ENCODE assay signal across 11 cellular contexts in genomic region chr5:20678814-20679298, GRCh38.
DNase-seq lines count a peak whose midpoint lies in the region; ATAC-seq and TF ChIP-seq lines count a peak whose summit lies in the region.
"Had no signal": no experiment of that assay in that cellular context is flagged by ENCODE, and none has a peak within 500 bp of the region (broad histone marks: within the 10 kb centered on the region; RNA-seq: fewer than 3 reads in every experiment).

No MANE protein-coding gene starts in this region.

- H2AFZ ChIP-seq in IMR-90 (replicated peaks; ENCODE audit: low read length, poor library complexity): no peak overlapping the region

- H4K91ac ChIP-seq in IMR-90 (ENCODE audit: insufficient read depth, low read depth, low read length): peak overlapping the region; percentile 52; the same call in 1 of the 2 replicates

- in situ Hi-C loops in IMR-90 (cut with MboI; ENCODE audit: low sequenced_read_pairs): no loop called here

- no TSS peak for BruUV-seq in IMR-90 (replicated peaks; lab: Mats Ljungman, UMichigan)

- POLR2A ChIA-PET in IMR-90 (lab: Charles Lee; ENCODE audit: unreplicated experiment): no interaction called here

- TF ChIP-seq RAD21 in IMR-90 (IDR thresholded peaks at IDR 0.05; ENCODE audit: low read length): no peak

- no peak overlapping the region for H3K18ac ChIP-seq in IMR-90 (ENCODE audit: low read depth, low read length)

- H4K5ac ChIP-seq in IMR-90 (ENCODE audit: low read depth, low read length): no peak overlapping the region

- H3K4ac ChIP-seq in IMR-90 (ENCODE audit: low read depth, low read length): no peak overlapping the region

- H3K4me2 ChIP-seq in IMR-90 (ENCODE audit: low read depth, low read length): no peak overlapping the region

- H3K36me3 ChIP-seq in IMR-90 (ENCODE audit: control insufficient read depth, insufficient read depth, low read length) (no peaks in the 10 kb centered on the region), adipocyte (ENCODE audit: control insufficient read depth, insufficient read depth, low read length, severe bottlenecking) (no peaks in the 10 kb centered on the region)

- intact Hi-C loops in IMR-90 (cut with micrococcal nuclease): no loop called here

- no peak overlapping the region for H3K23ac ChIP-seq in IMR-90 (ENCODE audit: low read depth, low read length)

- H3K4me3 ChIP-seq in IMR-90 (ENCODE audit: insufficient read depth, low read depth, low read length) (no peak overlapping the region), adipocyte (ENCODE audit: low read length) (no peak overlapping the region)

- H3K9ac ChIP-seq in IMR-90 (ENCODE audit: low read depth, low read length): no peak overlapping the region
- H3K9ac ChIP-seq in adipocyte (ENCODE audit: low read length): no peak overlapping the region

- no peak overlapping the region for H3K56ac ChIP-seq in IMR-90 (ENCODE audit: extremely low read depth, insufficient read depth, low read length)

- H3K27ac ChIP-seq in IMR-90 (ENCODE audit: insufficient read depth, low read length): no peak overlapping the region

- no peak overlapping the region for H2AK5ac ChIP-seq in IMR-90 (ENCODE audit: low read depth, low read length)

- no peak overlapping the region for H2AK9ac ChIP-seq in IMR-90 (replicated peaks; ENCODE audit: low read depth, low read length, poor library complexity)

- no peaks in the 10 kb centered on the region for H3K79me1 ChIP-seq in IMR-90 (ENCODE audit: low read depth in 1 of 2, low read length in 2 of 2)

- dilution Hi-C loops in IMR-90 (cut with HindIII; ENCODE audit: low sequenced_read_pairs, unreplicated experiment): no loop called here

- no peaks in the 10 kb centered on the region for H3K9me1 ChIP-seq in IMR-90 (ENCODE audit: insufficient read depth, low read length)

- TF ChIP-seq POLR2A in IMR-90 (IDR thresholded peaks at IDR 0.05; ENCODE audit: low read depth, low read length): no peak

- no CpG with 5 or more reads among the region's 1 CpG for WGBS in IMR-90 (ENCODE audit: extremely low coverage in 2 of 2, insufficient read length in 1 of 2), 2 experiments

- no peak overlapping the region for H3K14ac ChIP-seq in IMR-90 (replicated peaks; ENCODE audit: low read depth, low read length)

- no peaks in the 10 kb centered on the region for H4K20me1 ChIP-seq in IMR-90 (ENCODE audit: insufficient read depth, low read length)

- DNase-seq in GM04504 (ENCODE audit: low read depth) (peak; percentile 6), IMR-90 (peak; percentile 86), adipocyte (ENCODE audit: low read depth) (peak; percentile 88), kidney tubule cell (ENCODE audit: low spot score) (peak; percentile 87), NCI-H146 (lab: John Stamatoyannopoulos, UW) (no peak), T-helper 9 cell (no peak), DMS79 treated with DMSO at 0.1 percent for 48 hours (lab: John Stamatoyannopoulos, UW) (no peak)
- DNase-seq: amygdala, NCI-H526 treated with DMSO at 0.1 percent for 48 hours, occipital lobe had no signal

- CTCF ChIA-PET in IMR-90 (lab: Yijun Ruan, JAX): no interaction called here

- H3K9me3 ChIP-seq in IMR-90 (ENCODE audit: control insufficient read depth, insufficient read depth, low read length) (peaks cover 2% of the 10 kb centered on the region; the same call in 1 of the 2 replicates), adipocyte (ENCODE audit: control insufficient read depth, low read length) (no peaks in the 10 kb centered on the region)

- TF ChIP-seq CTCF in IMR-90 (conservative IDR thresholded peaks at IDR 0.05; ENCODE audit: low read depth, low read length): no peak

- ATAC-seq in IMR-90 (ENCODE audit: low read depth) (no peak), GM18873 (IDR thresholded peaks at IDR 0.05; ENCODE audit: low FRiP score, unreplicated experiment) (no peak)

- no peaks in the 10 kb centered on the region for H3K4me1 ChIP-seq in IMR-90 (ENCODE audit: control insufficient read depth, insufficient read depth, low read length)
- H3K4me1 ChIP-seq in adipocyte (ENCODE audit: control insufficient read depth, insufficient read depth, low read length): peaks cover 10% of the 10 kb centered on the region

- no peaks in the 10 kb centered on the region for H3K27me3 ChIP-seq in IMR-90 (ENCODE audit: control insufficient read depth, insufficient read depth, low read length)
- no peaks in the 10 kb centered on the region for H3K27me3 ChIP-seq in adipocyte (replicated peaks; ENCODE audit: control insufficient read depth, insufficient read depth, low read length)

- H2BK20ac ChIP-seq in IMR-90 (ENCODE audit: low read depth, low read length): no peak overlapping the region

- H4K8ac ChIP-seq in IMR-90 (ENCODE audit: low read depth in 2 of 2, low read length in 2 of 2): no peak overlapping the region

- H2BK120ac ChIP-seq in IMR-90 (ENCODE audit: low read depth, low read length): no peak overlapping the region

- no peak overlapping the region for H2BK5ac ChIP-seq in IMR-90 (ENCODE audit: low read depth, low read length, poor library complexity, severe bottlenecking)

- no peak overlapping the region for H2BK15ac ChIP-seq in IMR-90 (ENCODE audit: low read depth, low read length)

TF ChIP-seq in IMR-90, 13 proteins besides CTCF, POLR2A, EP300 and RAD21:
- 0 out of 2 replicates have a peak, but pooled peaks have one; percentile 4 for TF ChIP-seq BHLHE40 (IDR thresholded peaks at IDR 0.05; ENCODE audit: low read depth, low read length)
- peak; percentile 92 for TF ChIP-seq FOS (IDR thresholded peaks at IDR 0.05; ENCODE audit: low read depth, low read length)
- TF ChIP-seq CHD1 (IDR thresholded peaks at IDR 0.05; ENCODE audit: low read depth, low read length): no peak
- TF ChIP-seq RCOR1 (IDR thresholded peaks at IDR 0.05; ENCODE audit: insufficient replicate concordance, low read length): no peak
- TF ChIP-seq USF2 (IDR thresholded peaks at IDR 0.05; ENCODE audit: low read depth, low read length): no peak
- TF ChIP-seq CEBPB (IDR thresholded peaks at IDR 0.05; ENCODE audit: low read depth, low read length): peak; percentile 93
- TF ChIP-seq NFE2L2 (IDR thresholded peaks at IDR 0.05; ENCODE audit: low read depth, low read length): no peak

Comparison
In these comparisons a context has a peak if more than half of its experiments do, and no peak if none do; other contexts are left out.
1. DNase-seq: peak in GM04504 (single experiment), IMR-90 (single experiment), adipocyte (single experiment) and kidney tubule cell (single experiment); none in NCI-H146 (single experiment), T-helper 9 cell (single experiment) and DMS79 treated with DMSO at 0.1 percent for 48 hours (single experiment).